ENCODE assay signal across 24 cellular contexts in the genomic region with DNA sequence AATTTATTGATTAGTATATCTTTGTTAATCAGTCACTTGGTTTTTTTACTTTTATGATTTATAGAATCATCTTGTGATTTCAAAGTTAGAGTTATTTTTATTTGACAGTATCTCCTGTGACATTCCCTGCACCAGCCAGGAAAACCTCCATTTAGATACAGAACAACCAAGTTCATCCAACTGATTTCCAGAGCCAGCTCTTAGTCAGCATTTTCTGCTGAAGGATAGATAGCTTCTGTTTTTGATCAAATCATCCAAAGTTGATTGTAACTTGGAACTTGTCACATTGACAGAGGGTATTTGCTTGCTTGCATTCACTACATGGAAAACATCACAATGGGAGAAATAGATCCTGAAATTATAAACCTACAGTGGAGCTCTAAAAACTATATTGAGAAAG.
"Had no signal": no experiment of that assay in that cellular context is flagged by ENCODE, and none has a peak within 500 bp of the region (broad histone marks: within the 10 kb centered on the region; RNA-seq: fewer than 3 reads in every experiment).

No MANE protein-coding gene starts in this region.

- H3K27ac ChIP-seq: hepatocyte, left lung, lower lobe of right lung, neural progenitor cell, neutrophil, parathyroid adenoma, right atrium auricular region, skin epidermis, tibial nerve, uterus had no signal

- DNase-seq: kidney glomerular epithelial cell; left colon; left lung; lower lobe of right lung; mammary epithelial cell; mesenchymal stem cell; naive B cell; natural killer cell; nephron progenitor cell; occipital lobe; stimulated activated CD4-positive, alpha-beta T cell treated with anti-CD3 and anti-CD28 coated beads, Interleukin-12 subunit alpha, Interleukin-12 subunit beta, amount 100 ng/mL, for 4 hours; stimulated activated CD4-positive, alpha-beta T cell treated with anti-CD3 and anti-CD28 coated beads, Interleukin-15, amount 100 ng/mL, for 24 hours; stimulated activated CD4-positive, alpha-beta T cell treated with anti-CD3 and anti-CD28 coated beads, Interleukin-2, amount 100 ng/mL, for 24 hours; stimulated activated CD4-positive, alpha-beta T cell treated with anti-CD3 and anti-CD28 coated beads, Interleukin-4, amount 100 ng/mL, for 1 hour; stimulated activated naive B cell treated with anti-CD40 and anti-IgM and Interleukin-4, amounts not matched to agents 10 μg/mL and 1 μg/mL and 100 μg/mL, for 72 hours; uterus had no signal

- ATAC-seq: left colon; left lung; lower lobe of right lung; natural killer cell; sciatic nerve; stimulated activated naive B cell treated with anti-CD40 and anti-IgM and Interleukin-4, amounts not matched to agents 10 μg/mL and 1 μg/mL and 100 μg/mL, for 72 hours had no signal
